Comparison of ENCODE assay signal across 29 cellular contexts in genomic region chr14:37945959-37946358, GRCh38.
"Had no signal": no experiment of that assay in that cellular context is flagged by ENCODE, and none has a peak within 500 bp of the region (broad histone marks: within the 10 kb centered on the region; RNA-seq: fewer than 3 reads in every experiment).

No MANE protein-coding gene starts in this region.

- H3K27ac Mint-ChIP-seq: dendritic cell treated with granulocyte-macrophage colony-stimulating factor and Interleukin-4, amounts not matched to agents 40 ng/mL and 50 ng/mL, for 4 days; effector memory CD8-positive, alpha-beta T cell; endodermal cell had no signal

- H3K27ac ChIP-seq: colonic mucosa, coronary artery, dorsolateral prefrontal cortex, epithelial cell of prostate, esophagus muscularis mucosa, esophagus squamous epithelium, foreskin keratinocyte, gastrocnemius medialis, gastroesophageal sphincter, heart left ventricle, heart right ventricle had no signal

- ATAC-seq: effector memory CD8-positive, alpha-beta T cell; esophagus mucosa; foreskin keratinocyte; gastrocnemius medialis; gastroesophageal sphincter; heart left ventricle; heart right ventricle had no signal

- H3K9me3 ChIP-seq: colonic mucosa, gastrocnemius medialis had no signal

- H3K27me3 ChIP-seq: colonic mucosa, dorsolateral prefrontal cortex, esophagus muscularis mucosa, esophagus squamous epithelium, foreskin keratinocyte, gastrocnemius medialis, gastroesophageal sphincter, heart left ventricle, heart right ventricle had no signal

- H3K4me3 Mint-ChIP-seq: dendritic cell treated with granulocyte-macrophage colony-stimulating factor and Interleukin-4, amounts not matched to agents 40 ng/mL and 50 ng/mL, for 4 days; effector memory CD8-positive, alpha-beta T cell; endodermal cell had no signal

- H3K4me1 ChIP-seq: colonic mucosa, esophagus muscularis mucosa, esophagus squamous epithelium, foreskin keratinocyte, gastrocnemius medialis, gastroesophageal sphincter, heart left ventricle, heart right ventricle had no signal

- FAIRE-seq: colon, endometrium, endothelial cell of umbilical vein, frontal cortex had no signal

- H3K27me3 Mint-ChIP-seq: dendritic cell treated with granulocyte-macrophage colony-stimulating factor and Interleukin-4, amounts not matched to agents 40 ng/mL and 50 ng/mL, for 4 days; effector memory CD8-positive, alpha-beta T cell had no signal

- H3K36me3 ChIP-seq: colonic mucosa, esophagus muscularis mucosa, esophagus squamous epithelium, gastrocnemius medialis, gastroesophageal sphincter, heart left ventricle, heart right ventricle had no signal

- H3K4me3 ChIP-seq: colonic mucosa, coronary artery, dorsolateral prefrontal cortex, esophagus muscularis mucosa, esophagus squamous epithelium, gastrocnemius medialis, gastroesophageal sphincter, heart left ventricle, heart right ventricle had no signal

- DNase-seq: colonic mucosa; cortex of kidney; dermis blood vessel endothelial cell; dorsolateral prefrontal cortex; effector CD4-positive, alpha-beta T cell; effector CD8-positive, alpha-beta T cell; effector memory CD4-positive, alpha-beta T cell; effector memory CD8-positive, alpha-beta T cell; endodermal cell; erythroblast; esophagus squamous epithelium; foreskin fibroblast; foreskin keratinocyte; foreskin melanocyte; gastrocnemius medialis; glutamatergic neuron; head of caudate nucleus; heart left ventricle; heart right ventricle had no signal
